Comparison of ENCODE assay signal across 21 cellular contexts in genomic region chr19:53577968-53578367, GRCh38. TPM values are rescaled to one million over a fixed set of nuclear protein-coding genes. Genes with fewer than 3 reads are reported as not detected.
DNase-seq lines count a peak whose midpoint lies in the region; ATAC-seq and TF ChIP-seq lines count a peak whose summit lies in the region.
"Had no signal": no experiment of that assay in that cellular context is flagged by ENCODE, and none has a peak within 500 bp of the region (broad histone marks: within the 10 kb centered on the region; RNA-seq: fewer than 3 reads in every experiment).

No MANE protein-coding gene starts in this region.

- peak overlapping the region; percentile 64 for H3K27ac Mint-ChIP-seq in CD8-positive, alpha-beta T cell
- H3K27ac Mint-ChIP-seq in endothelial cell (ENCODE audit: unreplicated experiment) = no peak overlapping the region
- H3K27ac Mint-ChIP-seq: HFFc6 had no signal

- no peaks in the 10 kb centered on the region for H3K4me1 ChIP-seq in CD8-positive, alpha-beta T cell (ENCODE audit: insufficient read depth, low read length)
- no peaks in the 10 kb centered on the region for H3K4me1 ChIP-seq in adipocyte (ENCODE audit: control insufficient read depth, insufficient read depth, low read length)
- H3K4me1 ChIP-seq in trophoblast cell (ENCODE audit: control insufficient read depth in 1 of 2, insufficient read depth in 2 of 2, low read length in 2 of 2) = peaks cover 4 to 8% of the 10 kb centered on the region in 2 experiments
- H3K4me1 ChIP-seq in esophagus squamous epithelium = no peaks in the 10 kb centered on the region
- H3K4me1 ChIP-seq: A549, BE2C, HAP-1 had no signal

- H3K14ac ChIP-seq in trophoblast cell (ENCODE audit: low read length) = no peak overlapping the region

- peaks cover 49% of the 10 kb centered on the region for H3K36me3 ChIP-seq in CD8-positive, alpha-beta T cell (ENCODE audit: insufficient read depth, low read length)
- H3K36me3 ChIP-seq in adipocyte (ENCODE audit: control insufficient read depth, insufficient read depth, low read length, severe bottlenecking) (peaks cover 68% of the 10 kb centered on the region), trophoblast cell (ENCODE audit: control insufficient read depth in 1 of 2, insufficient read depth in 2 of 2, low read length in 2 of 2) (peaks cover 31 to 37% of the 10 kb centered on the region in 2 experiments), esophagus squamous epithelium (peaks cover 15 to 74% (median 17%) of the 10 kb centered on the region in 3 donors)

- peak overlapping the region; percentile 29 for H3K4me3 Mint-ChIP-seq in CD8-positive, alpha-beta T cell
- H3K4me3 Mint-ChIP-seq in endothelial cell (ENCODE audit: unreplicated experiment) = peak overlapping the region; percentile 81
- H3K4me3 Mint-ChIP-seq: HFFc6 had no signal

- H3K36me3 Mint-ChIP-seq in CD8-positive, alpha-beta T cell = peaks cover 80% of the 10 kb centered on the region
- H3K36me3 Mint-ChIP-seq in endothelial cell (ENCODE audit: low read depth, unreplicated experiment) = peaks cover 50% of the 10 kb centered on the region

- H3K4me3 ChIP-seq in CD8-positive, alpha-beta T cell (ENCODE audit: low read depth, low read length) = no peak overlapping the region
- peak overlapping the region; percentile 61 for H3K4me3 ChIP-seq in adipocyte (ENCODE audit: low read length)
- no peak overlapping the region for H3K4me3 ChIP-seq in trophoblast cell (ENCODE audit: low read depth, low read length)
- no peak overlapping the region for H3K4me3 ChIP-seq in esophagus squamous epithelium
- no peak overlapping the region for H3K4me3 ChIP-seq in coronary artery
- H3K4me3 ChIP-seq: A549, GM12878, HAP-1 had no signal

- intact Hi-C loops in CD8-positive, alpha-beta T cell (cut with DNase I, micrococcal nuclease) = no loop called here
- intact Hi-C loops in esophagus squamous epithelium (cut with DNase I) = no loop called here

- H2AFZ ChIP-seq in trophoblast cell (ENCODE audit: insufficient read depth, low read length, poor library complexity) = no peak overlapping the region

- no peaks in the 10 kb centered on the region for H3K27me3 Mint-ChIP-seq in CD8-positive, alpha-beta T cell (ENCODE audit: low read depth)
- H3K27me3 Mint-ChIP-seq in endothelial cell (ENCODE audit: unreplicated experiment) = peaks cover 5% of the 10 kb centered on the region

- peaks cover 42% of the 10 kb centered on the region for H3K9me3 Mint-ChIP-seq in CD8-positive, alpha-beta T cell
- H3K9me3 Mint-ChIP-seq in endothelial cell (ENCODE audit: unreplicated experiment) = peaks cover 18% of the 10 kb centered on the region

- DNase-seq in CD8-positive, alpha-beta T cell = no peak
- no peak for DNase-seq in adipocyte (ENCODE audit: low read depth)
- no peak for DNase-seq in endothelial cell (ENCODE audit: low spot score)
- DNase-seq in trophoblast cell = peak; percentile 67 to 78
- no peak for DNase-seq in esophagus squamous epithelium (lab: John Stamatoyannopoulos, UW)
- no peak for DNase-seq in HEK293T (ENCODE audit: extremely low spot score)
- no peak for DNase-seq in DMS153 (lab: John Stamatoyannopoulos, UW)
- no peak for DNase-seq in coronary artery (ENCODE audit: low spot score)
- DNase-seq: BE2C, Calu3, DMS 273 treated with DMSO at 0.1 percent for 48 hours, DMS79, HFFc6, KG1 had no signal

- no peak overlapping the region for H3K18ac ChIP-seq in trophoblast cell (ENCODE audit: low read length)

- peaks cover 46% of the 10 kb centered on the region for H3K9me3 ChIP-seq in CD8-positive, alpha-beta T cell (ENCODE audit: low read length)
- H3K9me3 ChIP-seq in adipocyte (ENCODE audit: control insufficient read depth, low read length) (peaks cover 73% of the 10 kb centered on the region), trophoblast cell (ENCODE audit: insufficient read depth, low read depth, low read length) (peaks cover 11% of the 10 kb centered on the region), esophagus squamous epithelium (peaks cover 0 to 83% (median 34%) of the 10 kb centered on the region in 3 donors)

- POLR2A ChIA-PET in CD8-positive, alpha-beta T cell (lab: Charles Lee) = no interaction called here
- POLR2A ChIA-PET in HEK293T (lab: Yijun Ruan, JAX) = no interaction called here

- no peaks in the 10 kb centered on the region for H3K79me2 ChIP-seq in trophoblast cell (ENCODE audit: control insufficient read depth, insufficient read depth, low read length, poor library complexity)

- ATAC-seq in CD8-positive, alpha-beta T cell = no peak
- ATAC-seq: A549, GM12878 had no signal

- peaks cover 12% of the 10 kb centered on the region for H3K79me1 ChIP-seq in trophoblast cell (ENCODE audit: low read length)

- no peak overlapping the region for H3K4me2 ChIP-seq in trophoblast cell (ENCODE audit: low read length)
- H3K4me2 ChIP-seq: A549 had no signal

- H3K27ac ChIP-seq in CD8-positive, alpha-beta T cell (ENCODE audit: low read depth, low read length) = no peak overlapping the region
- H3K27ac ChIP-seq in trophoblast cell (ENCODE audit: low read depth, low read length) = no peak overlapping the region
- no peak overlapping the region for H3K27ac ChIP-seq in esophagus squamous epithelium
- no peak overlapping the region for H3K27ac ChIP-seq in coronary artery
- H3K27ac ChIP-seq: A549, HL-60 had no signal

- CTCF ChIA-PET in CD8-positive, alpha-beta T cell (lab: Charles Lee) = no interaction called here
- CTCF ChIA-PET in HEK293T (lab: Yijun Ruan, JAX) = no interaction called here

- H3K23ac ChIP-seq in trophoblast cell (ENCODE audit: low read length) = no peak overlapping the region

- no peak for TF ChIP-seq POLR2A in esophagus squamous epithelium (IDR thresholded peaks at IDR 0.05)

- H2BK12ac ChIP-seq in trophoblast cell (ENCODE audit: low read length) = no peak overlapping the region

- no peak overlapping the region for H4K8ac ChIP-seq in trophoblast cell (ENCODE audit: low read depth, low read length)

- TF ChIP-seq CTCF in CD8-positive, alpha-beta T cell (IDR thresholded peaks at IDR 0.05) = no peak
- no peak for TF ChIP-seq CTCF in endothelial cell (IDR thresholded peaks at IDR 0.05; ENCODE audit: unreplicated experiment)
- no peak for TF ChIP-seq CTCF in esophagus squamous epithelium (IDR thresholded peaks at IDR 0.05)
- no peak for TF ChIP-seq CTCF in coronary artery (IDR thresholded peaks at IDR 0.05)

- H2BK120ac ChIP-seq in trophoblast cell (ENCODE audit: insufficient read depth, low read length, poor library complexity) = no peak overlapping the region

- no peak overlapping the region for H2BK5ac ChIP-seq in trophoblast cell (ENCODE audit: low read depth, low read length, poor library complexity)

- WGBS in trophoblast cell (ENCODE audit: extremely low coverage, insufficient coverage, insufficient read length) = no CpG with 5 or more reads among the region's 12 CpGs
- 94 to 96% methylated on average over 12 of the region's 12 CpGs for WGBS in esophagus squamous epithelium, 2 donors

- H3K4ac ChIP-seq in trophoblast cell (ENCODE audit: low read depth, low read length) = no peak overlapping the region

- no peak overlapping the region for H2AK5ac ChIP-seq in trophoblast cell (ENCODE audit: low read length)

- no peak overlapping the region for H4K91ac ChIP-seq in trophoblast cell (ENCODE audit: low read depth, low read length)

- no peaks in the 10 kb centered on the region for H3K27me3 ChIP-seq in CD8-positive, alpha-beta T cell (ENCODE audit: insufficient read depth, low read length)
- no peaks in the 10 kb centered on the region for H3K27me3 ChIP-seq in adipocyte (replicated peaks; ENCODE audit: control insufficient read depth, insufficient read depth, low read length)
- no peaks in the 10 kb centered on the region for H3K27me3 ChIP-seq in trophoblast cell (ENCODE audit: insufficient read depth, low read length)
- H3K27me3 ChIP-seq in esophagus squamous epithelium = no peaks in the 10 kb centered on the region
- H3K27me3 ChIP-seq: BE2C had no signal

- no peaks in the 10 kb centered on the region for H3K4me1 Mint-ChIP-seq in CD8-positive, alpha-beta T cell (ENCODE audit: low read depth)
- H3K4me1 Mint-ChIP-seq in endothelial cell (ENCODE audit: unreplicated experiment) = no peaks in the 10 kb centered on the region

- H4K12ac ChIP-seq in trophoblast cell (ENCODE audit: low read depth, low read length) = no peak overlapping the region

- no peak overlapping the region for H3K9ac ChIP-seq in adipocyte (ENCODE audit: low read length)
- no peak overlapping the region for H3K9ac ChIP-seq in trophoblast cell (ENCODE audit: low read length)

TF ChIP-seq in HEK293T, 16 proteins besides CTCF, POLR2A, EP300 and RAD21:
- no peak for TF ChIP-seq CTBP1 (IDR thresholded peaks at IDR 0.05; ENCODE audit: borderline replicate concordance)
- TF ChIP-seq ELF4 (IDR thresholded peaks at IDR 0.05) = no peak
- TF ChIP-seq SUZ12 (IDR thresholded peaks at IDR 0.05) = no peak
- no peak for TF ChIP-seq FOXM1 (IDR thresholded peaks at IDR 0.05; ENCODE audit: borderline replicate concordance)
- TF ChIP-seq FOXK2 (IDR thresholded peaks at IDR 0.05) = no peak
- TF ChIP-seq NFRKB (IDR thresholded peaks at IDR 0.05) = no peak
- no peak for TF ChIP-seq HDGF (IDR thresholded peaks at IDR 0.05; ENCODE audit: borderline replicate concordance)
- no peak for TF ChIP-seq ZNF384 (IDR thresholded peaks at IDR 0.05)
- TF ChIP-seq PKNOX1 (IDR thresholded peaks at IDR 0.05) = no peak
- TF ChIP-seq BHLHE40 (IDR thresholded peaks at IDR 0.05; ENCODE audit: borderline replicate concordance) = no peak
- TF ChIP-seq ARNT (IDR thresholded peaks at IDR 0.05) = no peak
- no peak for TF ChIP-seq LEF1 (IDR thresholded peaks at IDR 0.05; ENCODE audit: borderline replicate concordance)
TF ChIP-seq in HEK293T: peak in this region for 0.

RNA-seq across cellular contexts. Expression of gene ZNF331, which starts 40.0 kb away (rescaled TPM):
- 100 to 1,000 TPM; 784 to 793 TPM for total RNA-seq in CD8-positive, alpha-beta T cell
- total RNA-seq in endothelial cell (ENCODE audit: unreplicated experiment) (26.6 TPM), esophagus squamous epithelium (10 to 100 TPM in 1 of 4 donors, 1 to 10 TPM in 3; 2.8 to 15.8 (median 7.9) TPM)
- 22.2 and 23.3 TPM in 2 replicates for polyA plus RNA-seq in trophoblast cell (2013)

RNA-seq across cellular contexts. Expression of gene DPRX, which starts 53.8 kb away (rescaled TPM):
- total RNA-seq in CD8-positive, alpha-beta T cell = not detected
- total RNA-seq in endothelial cell (ENCODE audit: unreplicated experiment) = not detected
- 0.29 and 0.43 TPM in 2 replicates for polyA plus RNA-seq in trophoblast cell (2013)
- total RNA-seq in esophagus squamous epithelium = not detected
- total RNA-seq: Calu3, G401, GM12878, H1, HFFc6 had no signal
- polyA plus RNA-seq: A549, AG04450, GM12878, H1 had no signal

Comparison
In these comparisons a context has a peak if more than half of its experiments do, and no peak if none do; other contexts are left out.
1. DNase-seq: peak in trophoblast cell (2 of 2); none in CD8-positive, alpha-beta T cell (0 of 7), adipocyte (single experiment), endothelial cell (single experiment), esophagus squamous epithelium (single experiment), HEK293T (single experiment), DMS153 (single experiment) and coronary artery (single experiment).
2. RNA of gene ZNF331, which starts 40.0 kb away (total RNA-seq): 784 to 793 TPM in CD8-positive, alpha-beta T cell; 26.6 TPM in endothelial cell (single experiment) and 2.8 to 15.8 TPM in esophagus squamous epithelium; every median in the first group is over 10 times any median in the second.